In the genomic region with DNA sequence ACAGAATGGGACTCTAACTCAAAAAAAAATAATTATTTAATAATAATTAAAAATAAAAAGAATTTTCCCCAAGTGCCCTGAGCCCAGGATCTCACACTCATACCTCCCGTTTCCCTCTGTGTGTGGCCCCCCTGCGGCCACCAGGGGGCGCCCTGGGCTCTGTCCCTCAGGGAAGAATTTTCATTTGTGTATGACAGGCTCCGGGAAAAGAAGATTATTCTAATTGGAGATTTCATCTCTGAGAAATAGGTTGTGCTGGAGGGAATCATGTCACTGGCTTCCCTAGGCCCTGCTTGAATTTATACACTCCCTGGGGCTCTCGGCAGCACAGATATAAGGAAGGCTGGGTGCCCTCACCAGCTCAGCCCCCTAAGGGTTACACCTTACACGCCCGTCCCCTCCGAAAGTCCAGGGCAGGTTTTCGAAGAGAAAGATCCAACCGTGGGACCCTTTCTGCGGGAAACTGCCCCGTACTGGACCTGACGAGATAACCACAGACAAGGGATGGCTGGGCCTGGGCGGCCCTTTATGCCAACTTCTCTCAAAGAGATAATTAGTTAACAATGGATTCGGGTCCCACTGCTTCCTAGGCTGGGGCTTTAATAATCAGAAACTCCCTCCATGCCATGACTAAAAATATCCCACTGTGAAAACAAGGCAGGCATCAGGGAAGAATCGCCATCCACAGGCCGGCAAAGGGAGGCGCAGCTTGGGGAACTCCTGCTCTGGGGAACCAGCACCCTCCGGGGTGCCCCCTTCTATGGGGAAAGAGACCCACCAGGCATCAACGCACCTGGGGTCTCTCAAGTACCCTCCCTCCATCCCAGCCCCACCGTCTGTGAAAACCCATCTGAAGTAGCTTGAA, we compare ENCODE assay signal across 8 cellular contexts.
A peak's percentile ranks its signal among the peaks of the same experiment; 100 is the strongest.
DNase-seq lines count a peak whose midpoint lies in the region; ATAC-seq, FAIRE-seq and TF ChIP-seq lines count a peak whose summit lies in the region.

No MANE protein-coding gene starts in this region.

- no peaks in the 10 kb centered on the region for H3K79me2 ChIP-seq in mammary epithelial cell (ENCODE audit: insufficient read depth, low read length)

- H3K4me3 ChIP-seq in mammary epithelial cell (replicated peaks in 1 of 3; ENCODE audit: insufficient read depth in 1 of 3, low read depth in 2 of 3, low read length in 3 of 3) (no peak overlapping the region), kidney (ENCODE audit: low read length in 2 of 2) (peak overlapping the region; percentile 32 to 41)

- H3K4me2 ChIP-seq in mammary epithelial cell (ENCODE audit: insufficient read depth, low read depth, low read length), result no peak overlapping the region

- no peak overlapping the region for H3K4me3 Mint-ChIP-seq in WTC11

- H3K36me3 Mint-ChIP-seq in WTC11, result peaks cover 20% of the 10 kb centered on the region

- H3K4me1 ChIP-seq in mammary epithelial cell (ENCODE audit: insufficient read depth, low read length) (no peaks in the 10 kb centered on the region), kidney (ENCODE audit: control insufficient read depth in 1 of 2, insufficient read depth in 1 of 2, low read depth in 1 of 2, low read length in 2 of 2) (peaks cover 0 to 3% of the 10 kb centered on the region in 2 donors)

- dilution Hi-C loops in mammary epithelial cell (cut with HindIII; ENCODE audit: low sequenced_read_pairs), result no loop called here

- 55% methylated on average over 20 of the region's 21 CpGs for WGBS in mammary epithelial cell (ENCODE audit: low coverage, missing lambda C conversion rate)

- TF ChIP-seq CTCF in WTC11 (IDR thresholded peaks at IDR 0.05) (peak; percentile 96), mammary epithelial cell (conservative IDR thresholded peaks at IDR 0.05 in 1 of 2, IDR thresholded peaks at IDR 0.05 in 1 of 2; ENCODE audit: extremely low read depth in 1 of 2, insufficient read depth in 1 of 2, low read depth in 1 of 2, low read length in 2 of 2) (peak; percentile 94 to 97), kidney (IDR thresholded peaks at IDR 0.05; ENCODE audit: borderline replicate concordance, extremely low read depth, insufficient read depth) (peak; percentile 84)

- FAIRE-seq in kidney (lab: Jason Lieb, UNC), result peak; percentile 32

- POLR2A ChIA-PET in WTC11 (lab: Charles Lee), result no interaction called here

- no peaks in the 10 kb centered on the region for H3K36me3 ChIP-seq in mammary epithelial cell (ENCODE audit: insufficient read depth, low read length)
- no peaks in the 10 kb centered on the region for H3K36me3 ChIP-seq in kidney (ENCODE audit: control insufficient read depth in 1 of 2, insufficient read depth in 2 of 2, low read length in 2 of 2)

- H3K9me3 ChIP-seq in mammary epithelial cell (replicated peaks; ENCODE audit: insufficient read depth, low read length) (no peaks in the 10 kb centered on the region), kidney (ENCODE audit: control insufficient read depth in 1 of 2, low read length in 2 of 2) (no peaks in the 10 kb centered on the region)

- H3K9ac ChIP-seq in mammary epithelial cell (ENCODE audit: insufficient read depth, low read length) (no peak overlapping the region), kidney (ENCODE audit: low read length in 2 of 2) (peak overlapping the region in 1 of 2 donors; percentile 51)

- in situ Hi-C loops in mammary epithelial cell (cut with MboI; ENCODE audit: low sequenced_read_pairs in 2 of 2), result no loop called here

- intact Hi-C loops in mammary epithelial cell (cut with micrococcal nuclease), result loop anchor here (2.0 kb wide), 1 partner anchor 127 kb away; a partner anchor contains a TSS
- intact Hi-C loops in kidney (cut with DNase I), result no loop called here

- CTCF ChIA-PET in WTC11 (lab: Charles Lee) (interaction anchor here (0.5 to 3.5 kb wide), 22 partner anchors 10 to 1978 kb away, joined by 3 to 18 read pairs (median 5); a partner anchor contains a TSS), mammary epithelial cell (lab: Charles Lee; ENCODE audit: low non-redundant PET) (interaction anchor here (0.5 kb wide), 1 partner anchor 117 kb away, joined by 6 read pairs; no protein-coding TSS in a partner anchor)

- no peaks in the 10 kb centered on the region for H3K27me3 Mint-ChIP-seq in WTC11 (ENCODE audit: low read depth)

- no peaks in the 10 kb centered on the region for H3K9me3 Mint-ChIP-seq in WTC11

- no TSS peak for BruUV-seq in mammary epithelial cell (replicated peaks; lab: Mats Ljungman, UMichigan)

- H3K27ac Mint-ChIP-seq in WTC11, result peak overlapping the region; percentile 85

- no peaks in the 10 kb centered on the region for H3K27me3 ChIP-seq in mammary epithelial cell (ENCODE audit: insufficient read depth, low read length)

- DNase-seq in SKM-1 treated with dmso at 0.1 percent for 144 hours (lab: John Stamatoyannopoulos, UW; ENCODE audit: unreplicated experiment) (peak; percentile 20), SKM-1 (lab: John Stamatoyannopoulos, UW; ENCODE audit: unreplicated experiment) (no peak), NCI-H2081 treated with DMSO at 0.1 percent for 48 hours (lab: John Stamatoyannopoulos, UW) (peak; percentile 7), WTC11 (ENCODE audit: low spot score) (peak; percentile 79), mammary epithelial cell (peak; percentile 43), kidney (peak; percentile 87)
- DNase-seq in stimulated activated CD4-positive, alpha-beta T cell treated with anti-CD3 and anti-CD28 coated beads, Interleukin-12 subunit alpha, Interleukin-12 subunit beta, amount 100 ng/mL, for 48 hours (ENCODE audit: low read depth in 2 of 3, low spot score in 1 of 3), result peak; percentile 40 to 68 (median 61)

- H3K4me1 Mint-ChIP-seq in WTC11, result peaks cover 8% of the 10 kb centered on the region

- H4K20me1 ChIP-seq in mammary epithelial cell (ENCODE audit: insufficient read depth, low read length), result no peaks in the 10 kb centered on the region

- H3K27ac ChIP-seq in mammary epithelial cell (ENCODE audit: insufficient read depth, low read depth, low read length), result no peak overlapping the region
- H3K27ac ChIP-seq in kidney (ENCODE audit: low read depth in 2 of 2, low read length in 2 of 2), result peak overlapping the region in 1 of 2 donors; percentile 54

- ATAC-seq in WTC11, result peak; percentile 77
- no peak for ATAC-seq in HG02678 (IDR thresholded peaks at IDR 0.05; ENCODE audit: unreplicated experiment)

- H2AFZ ChIP-seq in mammary epithelial cell (ENCODE audit: low read depth, low read length), result no peak overlapping the region

TF ChIP-seq in WTC11, 78 proteins besides CTCF, POLR2A, EP300 and RAD21:
- no peak for TF ChIP-seq ZNF423 (CRISPR knock-in tag; IDR thresholded peaks at IDR 0.05)
- TF ChIP-seq, protein P1, sequence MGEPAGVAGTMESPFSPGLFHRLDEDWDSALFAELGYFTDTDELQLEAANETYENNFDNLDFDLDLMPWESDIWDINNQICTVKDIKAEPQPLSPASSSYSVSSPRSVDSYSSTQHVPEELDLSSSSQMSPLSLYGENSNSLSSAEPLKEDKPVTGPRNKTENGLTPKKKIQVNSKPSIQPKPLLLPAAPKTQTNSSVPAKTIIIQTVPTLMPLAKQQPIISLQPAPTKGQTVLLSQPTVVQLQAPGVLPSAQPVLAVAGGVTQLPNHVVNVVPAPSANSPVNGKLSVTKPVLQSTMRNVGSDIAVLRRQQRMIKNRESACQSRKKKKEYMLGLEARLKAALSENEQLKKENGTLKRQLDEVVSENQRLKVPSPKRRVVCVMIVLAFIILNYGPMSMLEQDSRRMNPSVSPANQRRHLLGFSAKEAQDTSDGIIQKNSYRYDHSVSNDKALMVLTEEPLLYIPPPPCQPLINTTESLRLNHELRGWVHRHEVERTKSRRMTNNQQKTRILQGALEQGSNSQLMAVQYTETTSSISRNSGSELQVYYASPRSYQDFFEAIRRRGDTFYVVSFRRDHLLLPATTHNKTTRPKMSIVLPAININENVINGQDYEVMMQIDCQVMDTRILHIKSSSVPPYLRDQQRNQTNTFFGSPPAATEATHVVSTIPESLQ (CRISPR knock-in tag; IDR thresholded peaks at IDR 0.05), result no peak
- TF ChIP-seq, protein P2, sequence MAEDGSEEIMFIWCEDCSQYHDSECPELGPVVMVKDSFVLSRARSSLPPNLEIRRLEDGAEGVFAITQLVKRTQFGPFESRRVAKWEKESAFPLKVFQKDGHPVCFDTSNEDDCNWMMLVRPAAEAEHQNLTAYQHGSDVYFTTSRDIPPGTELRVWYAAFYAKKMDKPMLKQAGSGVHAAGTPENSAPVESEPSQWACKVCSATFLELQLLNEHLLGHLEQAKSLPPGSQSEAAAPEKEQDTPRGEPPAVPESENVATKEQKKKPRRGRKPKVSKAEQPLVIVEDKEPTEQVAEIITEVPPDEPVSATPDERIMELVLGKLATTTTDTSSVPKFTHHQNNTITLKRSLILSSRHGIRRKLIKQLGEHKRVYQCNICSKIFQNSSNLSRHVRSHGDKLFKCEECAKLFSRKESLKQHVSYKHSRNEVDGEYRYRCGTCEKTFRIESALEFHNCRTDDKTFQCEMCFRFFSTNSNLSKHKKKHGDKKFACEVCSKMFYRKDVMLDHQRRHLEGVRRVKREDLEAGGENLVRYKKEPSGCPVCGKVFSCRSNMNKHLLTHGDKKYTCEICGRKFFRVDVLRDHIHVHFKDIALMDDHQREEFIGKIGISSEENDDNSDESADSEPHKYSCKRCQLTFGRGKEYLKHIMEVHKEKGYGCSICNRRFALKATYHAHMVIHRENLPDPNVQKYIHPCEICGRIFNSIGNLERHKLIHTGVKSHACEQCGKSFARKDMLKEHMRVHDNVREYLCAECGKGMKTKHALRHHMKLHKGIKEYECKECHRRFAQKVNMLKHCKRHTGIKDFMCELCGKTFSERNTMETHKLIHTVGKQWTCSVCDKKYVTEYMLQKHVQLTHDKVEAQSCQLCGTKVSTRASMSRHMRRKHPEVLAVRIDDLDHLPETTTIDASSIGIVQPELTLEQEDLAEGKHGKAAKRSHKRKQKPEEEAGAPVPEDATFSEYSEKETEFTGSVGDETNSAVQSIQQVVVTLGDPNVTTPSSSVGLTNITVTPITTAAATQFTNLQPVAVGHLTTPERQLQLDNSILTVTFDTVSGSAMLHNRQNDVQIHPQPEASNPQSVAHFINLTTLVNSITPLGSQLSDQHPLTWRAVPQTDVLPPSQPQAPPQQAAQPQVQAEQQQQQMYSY (CRISPR knock-in tag; IDR thresholded peaks at IDR 0.05), result peak; percentile 94
- peak; percentile 51 for TF ChIP-seq HMGA2 (CRISPR knock-in tag; IDR thresholded peaks at IDR 0.05)
- TF ChIP-seq FOXP1 (CRISPR knock-in tag; IDR thresholded peaks at IDR 0.05; ENCODE audit: borderline replicate concordance), result no peak
- no peak for TF ChIP-seq OVOL2 (CRISPR knock-in tag; IDR thresholded peaks at IDR 0.05; ENCODE audit: borderline replicate concordance)
- TF ChIP-seq ZNF121 (CRISPR knock-in tag; IDR thresholded peaks at IDR 0.05), result no peak
- no peak for TF ChIP-seq FOXK1 (CRISPR knock-in tag; IDR thresholded peaks at IDR 0.05)
- no peak for TF ChIP-seq NR1H2 (CRISPR knock-in tag; IDR thresholded peaks at IDR 0.05)
- no peak for TF ChIP-seq NFYB (CRISPR knock-in tag; conservative IDR thresholded peaks at IDR 0.05; ENCODE audit: low read depth)

Comparison
In these comparisons a context has a peak if more than half of its experiments do, and no peak if none do; other contexts are left out.
1. H3K4me3 ChIP-seq: peak in kidney (2 of 2); none in mammary epithelial cell (0 of 3).
2. Peak in every context shown above with its lines, with median percentiles within 50 percentile points of each other: CTCF ChIP-seq.